In the genomic region with DNA sequence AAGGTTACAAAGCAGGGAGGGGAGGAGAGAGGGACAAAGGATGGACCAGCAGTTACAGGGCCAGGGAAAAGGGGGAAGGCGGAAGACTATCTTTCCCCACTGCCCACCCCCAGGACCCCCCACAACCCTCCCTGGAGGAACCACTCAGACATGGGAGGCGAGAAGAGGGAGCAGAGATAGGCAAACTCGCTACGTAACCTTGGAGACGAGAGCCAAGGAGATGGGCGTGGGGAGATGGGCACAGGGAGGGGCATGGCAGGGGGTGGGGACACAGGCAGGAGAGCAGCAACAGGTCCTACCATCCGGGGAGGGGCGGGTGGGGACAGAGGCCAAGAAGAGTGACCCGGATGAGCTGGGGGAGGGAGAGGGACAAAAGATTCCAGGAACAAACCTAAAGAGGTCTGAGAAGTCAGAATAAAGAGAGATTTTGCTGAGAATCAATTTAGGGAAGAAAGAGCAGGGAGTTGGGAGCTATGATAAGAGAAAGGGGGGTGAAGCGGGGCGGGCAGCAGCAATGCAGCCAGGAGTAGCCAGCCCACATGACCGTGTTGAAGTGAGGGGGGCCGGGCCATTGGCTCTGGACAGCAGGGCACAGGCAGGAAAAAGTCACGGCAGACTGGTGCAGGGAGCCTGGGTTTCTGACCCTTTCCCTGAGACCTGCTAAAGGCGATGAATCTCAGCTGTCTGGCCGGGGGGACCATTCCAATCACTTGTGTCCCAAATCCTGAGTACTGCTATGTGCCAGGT, we compare ENCODE assay signal across 18 cellular contexts.
"Had no signal": no experiment of that assay in that cellular context is flagged by ENCODE, and none has a peak within 500 bp of the region (broad histone marks: within the 10 kb centered on the region; RNA-seq: fewer than 3 reads in every experiment).

No MANE protein-coding gene starts in this region.

- H3K27me3 ChIP-seq: adrenal gland, ascending aorta, transverse colon had no signal

- H3K9me3 ChIP-seq: adrenal gland, ascending aorta, esophagus squamous epithelium, gastrocnemius medialis, transverse colon had no signal

- H3K36me3 ChIP-seq: adrenal gland, ascending aorta, esophagus squamous epithelium, gastrocnemius medialis, transverse colon had no signal

- H3K4me3 ChIP-seq: adrenal gland, ascending aorta, esophagus squamous epithelium, gastrocnemius medialis, transverse colon had no signal

- DNase-seq: activated CD4-positive, alpha-beta T cell treated with anti-CD3 and anti-CD28 coated beads for 4 hours; activated CD4-positive, alpha-beta T cell treated with anti-CD3 and anti-CD28 coated beads, Interleukin-2, amount 50 U/mL, for 48 hours; activated CD4-positive, CD25-positive, alpha-beta regulatory T cell; activated naive CD4-positive, alpha-beta T cell; adrenal gland; central memory CD4-positive, alpha-beta T cell; esophagus squamous epithelium; gastrocnemius medialis; hippocampal formation; small intestine; stimulated activated CD4-positive, alpha-beta T cell treated with anti-CD3 and anti-CD28 coated beads, Interleukin-2, amount 100 ng/mL, for 24 hours; stimulated activated naive CD8-positive, alpha-beta T cell treated with anti-CD3 and anti-CD28 coated beads, Interleukin-15, amount 100 ng/mL, for 72 hours; T1000; transverse colon had no signal

- H3K27ac ChIP-seq: adrenal gland, ascending aorta, esophagus squamous epithelium, gastrocnemius medialis, transverse colon had no signal

- H3K4me1 ChIP-seq: adrenal gland, ascending aorta, esophagus squamous epithelium, gastrocnemius medialis, transverse colon had no signal

- ATAC-seq: gastrocnemius medialis; natural killer cell treated with Interleukin-12 subunit alpha and Interleukin-12 subunit beta and Interleukin-15 and Interleukin-18, amount 100 ng/mL, for 72 hours; sciatic nerve; stimulated activated effector memory CD8-positive, alpha-beta T cell treated with anti-CD3 and anti-CD28 coated beads, Interleukin-12 subunit alpha, Interleukin-12 subunit beta, amount 100 ng/mL, for 72 hours; stimulated activated naive CD8-positive, alpha-beta T cell treated with anti-CD3 and anti-CD28 coated beads, Interleukin-15, amount 100 ng/mL, for 72 hours had no signal
